Comparison of ENCODE assay signal across 7 cellular contexts in genomic region chr6:17600527-17601388, GRCh38.
DNase-seq lines count a peak whose midpoint lies in the region; ATAC-seq and TF ChIP-seq lines count a peak whose summit lies in the region.

No MANE protein-coding gene starts in this region.

- DNase-seq in NCI-H1105 (lab: John Stamatoyannopoulos, UW) = peak; percentile 33
- peak; percentile 42 to 52 for DNase-seq in activated CD4-positive, alpha-beta T cell treated with anti-CD3 and anti-CD28 coated beads, Interleukin-2, amount 50 U/mL, for 48 hours
- DNase-seq in ecto neural progenitor cell (ENCODE audit: low spot score) = peak; percentile 69
- peak; percentile 50 for DNase-seq in medulla oblongata (ENCODE audit: extremely low spot score)
- peak; percentile 60 for DNase-seq in stimulated activated CD8-positive, alpha-beta memory T cell treated with anti-CD3 and anti-CD28 coated beads, Interleukin-4, amount 100 ng/mL, for 48 hours

- ATAC-seq in GM18505 (IDR thresholded peaks at IDR 0.05; ENCODE audit: unreplicated experiment) (peak; percentile 56), HG02571 (IDR thresholded peaks at IDR 0.05; ENCODE audit: unreplicated experiment) (peak; percentile 55)

- no peak for TF ChIP-seq POLR2A in GM18505 (IDR thresholded peaks at IDR 0.05; ENCODE audit: borderline replicate concordance, extremely low read depth, insufficient read depth, insufficient read length)

Comparison
In these comparisons a context has a peak if more than half of its experiments do, and no peak if none do; other contexts are left out.
1. Peak in every context shown above with its lines: DNase-seq and ATAC-seq.